In the genomic region with DNA sequence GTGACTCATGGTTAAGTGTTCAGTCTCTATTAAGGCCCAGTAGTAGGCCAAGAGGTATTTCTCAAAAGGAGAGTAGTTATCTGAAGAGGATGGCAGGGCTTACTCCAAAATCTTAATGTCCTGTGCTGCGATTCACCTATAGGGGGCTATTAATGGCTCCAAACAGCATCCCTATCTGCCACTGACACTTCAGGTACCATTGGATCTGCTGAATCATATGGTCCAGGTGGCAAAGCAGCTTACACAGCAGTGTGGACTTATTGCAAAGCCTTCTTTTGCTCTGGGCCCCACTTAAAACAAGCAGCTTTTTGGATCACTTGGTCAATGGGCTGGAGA, we compare ENCODE assay signal across 18 cellular contexts.
DNase-seq lines count a peak whose midpoint lies in the region; ATAC-seq and TF ChIP-seq lines count a peak whose summit lies in the region.
"Had no signal": no experiment of that assay in that cellular context is flagged by ENCODE, and none has a peak within 500 bp of the region (broad histone marks: within the 10 kb centered on the region; RNA-seq: fewer than 3 reads in every experiment).

No MANE protein-coding gene starts in this region.

- peak overlapping the region; percentile 88 for H2BK120ac ChIP-seq in IMR-90 (ENCODE audit: low read depth, low read length)

- H3K56ac ChIP-seq in IMR-90 (ENCODE audit: extremely low read depth, insufficient read depth, low read length), result no peak overlapping the region

- H3K79me2 ChIP-seq in mammary epithelial cell (ENCODE audit: insufficient read depth, low read length), result no peaks in the 10 kb centered on the region

- in situ Hi-C loops in IMR-90 (cut with MboI; ENCODE audit: low sequenced_read_pairs) (no loop called here), mammary epithelial cell (cut with MboI; ENCODE audit: low sequenced_read_pairs in 2 of 2) (loop anchor here in 1 of 2 donors (25.0 kb wide), 1 partner anchor 193 kb away; no protein-coding TSS in a partner anchor)

- H3K27me3 Mint-ChIP-seq in activated CD4-positive, alpha-beta memory T cell treated with anti-CD3 and anti-CD28 coated beads for 36 hours, result no peaks in the 10 kb centered on the region
- H3K27me3 Mint-ChIP-seq in activated CD4-positive, alpha-beta memory T cell treated with anti-CD3 and anti-CD28 coated beads, Interleukin-2, amount 10 ng/mL, durations not matched to agents 7 days and 5 days, result no peaks in the 10 kb centered on the region
- H3K27me3 Mint-ChIP-seq in osteocyte (ENCODE audit: unreplicated experiment), result no peaks in the 10 kb centered on the region
- H3K27me3 Mint-ChIP-seq: activated naive CD4-positive, alpha-beta T cell treated with anti-CD3 and anti-CD28 coated beads, Interleukin-2, amount 50 U/mL, for 24 hours; memory B cell had no signal

- no peaks in the 10 kb centered on the region for H3K36me3 Mint-ChIP-seq in activated CD4-positive, alpha-beta memory T cell treated with anti-CD3 and anti-CD28 coated beads for 36 hours
- H3K36me3 Mint-ChIP-seq in activated CD4-positive, alpha-beta memory T cell treated with anti-CD3 and anti-CD28 coated beads, Interleukin-2, amount 10 ng/mL, durations not matched to agents 7 days and 5 days (ENCODE audit: low read depth), result peaks cover 3% of the 10 kb centered on the region
- no peaks in the 10 kb centered on the region for H3K36me3 Mint-ChIP-seq in osteocyte (ENCODE audit: unreplicated experiment)
- H3K36me3 Mint-ChIP-seq: activated naive CD4-positive, alpha-beta T cell treated with anti-CD3 and anti-CD28 coated beads, Interleukin-2, amount 50 U/mL, for 24 hours; brain had no signal

- 100% methylated on average over 1 of the region's 1 CpG; no CpG with 5 or more reads in 1 of the 2 experiments for WGBS in IMR-90 (ENCODE audit: extremely low coverage in 2 of 2, insufficient read length in 1 of 2), 2 experiments
- 88% methylated on average over 1 of the region's 1 CpG for WGBS in mammary epithelial cell (ENCODE audit: low coverage, missing lambda C conversion rate)

- TF ChIP-seq RAD21 in IMR-90 (IDR thresholded peaks at IDR 0.05; ENCODE audit: low read length), result peak; percentile 13; the same call in 1 of the 2 replicates

- H2BK5ac ChIP-seq in IMR-90 (ENCODE audit: low read depth, low read length, poor library complexity, severe bottlenecking), result peak overlapping the region; percentile 73

- peak overlapping the region; percentile 43; the same call in 1 of the 2 replicates for H3K23ac ChIP-seq in IMR-90 (ENCODE audit: low read depth, low read length)

- CTCF ChIA-PET in activated CD4-positive, alpha-beta memory T cell treated with anti-CD3 and anti-CD28 coated beads for 36 hours (lab: Charles Lee), result no interaction called here
- CTCF ChIA-PET in activated CD4-positive, alpha-beta memory T cell treated with anti-CD3 and anti-CD28 coated beads, Interleukin-2, amount 10 ng/mL, durations not matched to agents 7 days and 5 days (lab: Charles Lee), result no interaction called here
- CTCF ChIA-PET in IMR-90 (lab: Yijun Ruan, JAX) (no interaction called here), mammary epithelial cell (lab: Charles Lee; ENCODE audit: low non-redundant PET) (no interaction called here), HEK293T (lab: Yijun Ruan, JAX) (interaction anchor here (0.7 kb wide), 1 partner anchor 28 kb away, joined by 3 read pairs; no protein-coding TSS in a partner anchor)

- peak overlapping the region; percentile 69 for H2BK15ac ChIP-seq in IMR-90 (ENCODE audit: low read depth, low read length)

- H3K4me1 Mint-ChIP-seq in activated CD4-positive, alpha-beta memory T cell treated with anti-CD3 and anti-CD28 coated beads for 36 hours (ENCODE audit: low read depth), result peaks cover 48% of the 10 kb centered on the region
- H3K4me1 Mint-ChIP-seq in activated CD4-positive, alpha-beta memory T cell treated with anti-CD3 and anti-CD28 coated beads, Interleukin-2, amount 10 ng/mL, durations not matched to agents 7 days and 5 days, result peaks cover 12% of the 10 kb centered on the region
- H3K4me1 Mint-ChIP-seq in osteocyte (ENCODE audit: unreplicated experiment), result peaks cover 12% of the 10 kb centered on the region
- H3K4me1 Mint-ChIP-seq: brain had no signal

- no peak for DNase-seq in activated CD4-positive, alpha-beta memory T cell treated with anti-CD3 and anti-CD28 coated beads for 36 hours
- DNase-seq in activated CD4-positive, alpha-beta memory T cell treated with anti-CD3 and anti-CD28 coated beads, Interleukin-2, amount 10 ng/mL, durations not matched to agents 7 days and 5 days, result no peak
- no peak for DNase-seq in IMR-90
- DNase-seq in mammary epithelial cell, result no peak
- no peak for DNase-seq in osteocyte (ENCODE audit: extremely low spot score, unreplicated experiment)
- no peak for DNase-seq in HEK293T (ENCODE audit: extremely low spot score)
- no peak for DNase-seq in NCI-H446 treated with DMSO at 0.1 percent for 48 hours (lab: John Stamatoyannopoulos, UW)
- no peak for DNase-seq in GOT3 (lab: John Stamatoyannopoulos, UW)
- DNase-seq: activated CD4-positive, alpha-beta T cell treated with anti-CD3 and anti-CD28 coated beads, Interleukin-2, amount 10 ng/mL, durations not matched to agents 24 days and 14 days; cortex of kidney; NCI-H187; NCI-H2227 treated with DMSO at 0.1 percent for 48 hours; stimulated activated CD4-positive, alpha-beta T cell treated with anti-CD3 and anti-CD28 coated beads, Interleukin-4, amount 100 ng/mL, for 1 hour had no signal

- peak overlapping the region; percentile 87 for H2BK20ac ChIP-seq in IMR-90 (ENCODE audit: low read depth, low read length)

- peak overlapping the region; percentile 61 for H2AFZ ChIP-seq in IMR-90 (replicated peaks; ENCODE audit: low read length, poor library complexity)
- no peak overlapping the region for H2AFZ ChIP-seq in mammary epithelial cell (ENCODE audit: low read depth, low read length)

- H3K4ac ChIP-seq in IMR-90 (ENCODE audit: low read depth, low read length), result peak overlapping the region; percentile 93

- peaks cover 8% of the 10 kb centered on the region; the same call in 1 of the 2 replicates for H3K9me1 ChIP-seq in IMR-90 (ENCODE audit: insufficient read depth, low read length)

- H3K27ac ChIP-seq in IMR-90 (ENCODE audit: insufficient read depth, low read length) (peak overlapping the region; percentile 37), mammary epithelial cell (ENCODE audit: insufficient read depth, low read depth, low read length) (peak overlapping the region; percentile 64)
- H3K27ac ChIP-seq: prostate gland had no signal

- ATAC-seq in IMR-90 (ENCODE audit: low read depth), result no peak

- dilution Hi-C loops in IMR-90 (cut with HindIII; ENCODE audit: low sequenced_read_pairs, unreplicated experiment), result no loop called here
- dilution Hi-C loops in mammary epithelial cell (cut with HindIII; ENCODE audit: low sequenced_read_pairs), result no loop called here

- H4K5ac ChIP-seq in IMR-90 (ENCODE audit: low read depth, low read length), result peak overlapping the region; percentile 52; the same call in 1 of the 2 replicates

- intact Hi-C loops in activated CD4-positive, alpha-beta memory T cell treated with anti-CD3 and anti-CD28 coated beads for 36 hours (cut with micrococcal nuclease), result loop anchor here (1.0 kb wide), 1 partner anchor 13 kb away; no protein-coding TSS in a partner anchor
- intact Hi-C loops in IMR-90 (cut with micrococcal nuclease) (no loop called here), mammary epithelial cell (cut with micrococcal nuclease) (loop anchor here (1.0 to 2.0 kb wide), 3 partner anchors 13 to 125 kb away; a partner anchor contains a TSS)

- no peaks in the 10 kb centered on the region; a peak in 1 of 4 replicates for H3K79me1 ChIP-seq in IMR-90 (ENCODE audit: low read depth in 1 of 2, low read length in 2 of 2)

- H3K14ac ChIP-seq in IMR-90 (replicated peaks; ENCODE audit: low read depth, low read length), result peak overlapping the region; percentile 89

- H3K27ac Mint-ChIP-seq in activated CD4-positive, alpha-beta memory T cell treated with anti-CD3 and anti-CD28 coated beads for 36 hours, result peak overlapping the region; percentile 3
- H3K27ac Mint-ChIP-seq in activated CD4-positive, alpha-beta memory T cell treated with anti-CD3 and anti-CD28 coated beads, Interleukin-2, amount 10 ng/mL, durations not matched to agents 7 days and 5 days, result no peak overlapping the region
- peak overlapping the region; percentile 18 for H3K27ac Mint-ChIP-seq in osteocyte (ENCODE audit: unreplicated experiment)
- H3K27ac Mint-ChIP-seq: activated CD4-positive, alpha-beta T cell treated with anti-CD3 and anti-CD28 coated beads, Interleukin-2, amount 10 ng/mL, durations not matched to agents 24 days and 14 days; activated naive CD4-positive, alpha-beta T cell treated with anti-CD3 and anti-CD28 coated beads, Interleukin-2, amount 50 U/mL, for 24 hours; brain; memory B cell had no signal

- peak overlapping the region; percentile 65 for H4K91ac ChIP-seq in IMR-90 (ENCODE audit: insufficient read depth, low read depth, low read length)

- H3K4me2 ChIP-seq in IMR-90 (ENCODE audit: low read depth, low read length), result no peak overlapping the region
- no peak overlapping the region for H3K4me2 ChIP-seq in mammary epithelial cell (ENCODE audit: insufficient read depth, low read depth, low read length)

- H3K27me3 ChIP-seq in IMR-90 (ENCODE audit: control insufficient read depth, insufficient read depth, low read length), result no peaks in the 10 kb centered on the region
- no peaks in the 10 kb centered on the region for H3K27me3 ChIP-seq in mammary epithelial cell (ENCODE audit: insufficient read depth, low read length)

- H2AK9ac ChIP-seq in IMR-90 (replicated peaks; ENCODE audit: low read depth, low read length, poor library complexity), result peak overlapping the region; percentile 77

- no peaks in the 10 kb centered on the region for H3K9me3 ChIP-seq in IMR-90 (ENCODE audit: control insufficient read depth, insufficient read depth, low read length)
- no peaks in the 10 kb centered on the region for H3K9me3 ChIP-seq in mammary epithelial cell (replicated peaks; ENCODE audit: insufficient read depth, low read length)
- H3K9me3 ChIP-seq: prostate gland had no signal

- TF ChIP-seq POLR2A in IMR-90 (IDR thresholded peaks at IDR 0.05; ENCODE audit: low read depth, low read length), result no peak

- H3K9ac ChIP-seq in IMR-90 (ENCODE audit: low read depth, low read length) (no peak overlapping the region), mammary epithelial cell (ENCODE audit: insufficient read depth, low read length) (no peak overlapping the region)

- no peaks in the 10 kb centered on the region for H4K20me1 ChIP-seq in IMR-90 (ENCODE audit: insufficient read depth, low read length)
- no peaks in the 10 kb centered on the region for H4K20me1 ChIP-seq in mammary epithelial cell (ENCODE audit: insufficient read depth, low read length)

- no peak overlapping the region for H3K4me3 ChIP-seq in IMR-90 (ENCODE audit: insufficient read depth, low read depth, low read length)
- H3K4me3 ChIP-seq in mammary epithelial cell (replicated peaks in 1 of 3; ENCODE audit: insufficient read depth in 1 of 3, low read depth in 2 of 3, low read length in 3 of 3), result no peak overlapping the region
- H3K4me3 ChIP-seq: prostate gland, skin epidermis had no signal

- peak overlapping the region; percentile 89 for H2AK5ac ChIP-seq in IMR-90 (ENCODE audit: low read depth, low read length)

- H3K18ac ChIP-seq in IMR-90 (ENCODE audit: low read depth, low read length), result peak overlapping the region; percentile 47; the same call in 1 of the 2 replicates

- H4K8ac ChIP-seq in IMR-90 (ENCODE audit: low read depth in 2 of 2, low read length in 2 of 2), result peak overlapping the region in 1 of 2 experiments; percentile 81; a peak in 3 of 4 replicates

- no peaks in the 10 kb centered on the region for H3K36me3 ChIP-seq in IMR-90 (ENCODE audit: control insufficient read depth, insufficient read depth, low read length)
- H3K36me3 ChIP-seq in mammary epithelial cell (ENCODE audit: insufficient read depth, low read length), result no peaks in the 10 kb centered on the region
- H3K36me3 ChIP-seq: prostate gland had no signal

- no peak overlapping the region for H3K4me3 Mint-ChIP-seq in activated CD4-positive, alpha-beta memory T cell treated with anti-CD3 and anti-CD28 coated beads for 36 hours
- no peak overlapping the region for H3K4me3 Mint-ChIP-seq in activated CD4-positive, alpha-beta memory T cell treated with anti-CD3 and anti-CD28 coated beads, Interleukin-2, amount 10 ng/mL, durations not matched to agents 7 days and 5 days
- H3K4me3 Mint-ChIP-seq in osteocyte (ENCODE audit: unreplicated experiment), result no peak overlapping the region
- H3K4me3 Mint-ChIP-seq: activated CD4-positive, alpha-beta T cell treated with anti-CD3 and anti-CD28 coated beads, Interleukin-2, amount 10 ng/mL, durations not matched to agents 24 days and 14 days; activated naive CD4-positive, alpha-beta T cell treated with anti-CD3 and anti-CD28 coated beads, Interleukin-2, amount 50 U/mL, for 24 hours; brain; memory B cell had no signal

- POLR2A ChIA-PET in activated CD4-positive, alpha-beta memory T cell treated with anti-CD3 and anti-CD28 coated beads for 36 hours (lab: Charles Lee), result interaction anchor here (1.1 to 1.8 kb wide), 2 partner anchors 13 to 60 kb away, joined by 3 to 5 read pairs; a partner anchor contains a TSS
- POLR2A ChIA-PET in activated CD4-positive, alpha-beta memory T cell treated with anti-CD3 and anti-CD28 coated beads, Interleukin-2, amount 10 ng/mL, durations not matched to agents 7 days and 5 days (lab: Charles Lee), result no interaction called here
- POLR2A ChIA-PET in IMR-90 (lab: Charles Lee; ENCODE audit: unreplicated experiment) (no interaction called here), HEK293T (lab: Yijun Ruan, JAX) (interaction anchor here (3.3 kb wide), 1 partner anchor 60 kb away, joined by 12 read pairs; a partner anchor contains a TSS)

- H3K9me3 Mint-ChIP-seq in activated CD4-positive, alpha-beta memory T cell treated with anti-CD3 and anti-CD28 coated beads for 36 hours, result peaks cover 2% of the 10 kb centered on the region
- H3K9me3 Mint-ChIP-seq in activated CD4-positive, alpha-beta memory T cell treated with anti-CD3 and anti-CD28 coated beads, Interleukin-2, amount 10 ng/mL, durations not matched to agents 7 days and 5 days, result peaks cover 7% of the 10 kb centered on the region
- H3K9me3 Mint-ChIP-seq in osteocyte (ENCODE audit: unreplicated experiment), result peaks cover 3% of the 10 kb centered on the region
- H3K9me3 Mint-ChIP-seq: activated naive CD4-positive, alpha-beta T cell treated with anti-CD3 and anti-CD28 coated beads, Interleukin-2, amount 50 U/mL, for 24 hours had no signal

- TF ChIP-seq CTCF in IMR-90 (conservative IDR thresholded peaks at IDR 0.05; ENCODE audit: low read depth, low read length) (no peak), mammary epithelial cell (conservative IDR thresholded peaks at IDR 0.05 in 1 of 2, IDR thresholded peaks at IDR 0.05 in 1 of 2; ENCODE audit: extremely low read depth in 1 of 2, insufficient read depth in 1 of 2, low read depth in 1 of 2, low read length in 2 of 2) (no peak), osteocyte (IDR thresholded peaks at IDR 0.05) (no peak)

- H3K4me1 ChIP-seq in IMR-90 (ENCODE audit: control insufficient read depth, insufficient read depth, low read length) (peaks cover 10% of the 10 kb centered on the region), mammary epithelial cell (ENCODE audit: insufficient read depth, low read length) (peaks cover 26% of the 10 kb centered on the region)
- H3K4me1 ChIP-seq: prostate gland had no signal

- BruUV-seq in IMR-90 (replicated peaks; lab: Mats Ljungman, UMichigan) (no TSS peak), mammary epithelial cell (replicated peaks; lab: Mats Ljungman, UMichigan) (no TSS peak)

Comparison
In these comparisons a context has a peak if more than half of its experiments do, and no peak if none do; other contexts are left out.
1. POLR2A ChIA-PET loops: an anchor here in activated CD4-positive, alpha-beta memory T cell treated with anti-CD3 and anti-CD28 coated beads for 36 hours (1.1 to 1.8 kb wide) and HEK293T (3.3 kb wide); none called in activated CD4-positive, alpha-beta memory T cell treated with anti-CD3 and anti-CD28 coated beads, Interleukin-2, amount 10 ng/mL, durations not matched to agents 7 days and 5 days and IMR-90.